ENCODE assay signal across 1 cellular context in the genomic region with DNA sequence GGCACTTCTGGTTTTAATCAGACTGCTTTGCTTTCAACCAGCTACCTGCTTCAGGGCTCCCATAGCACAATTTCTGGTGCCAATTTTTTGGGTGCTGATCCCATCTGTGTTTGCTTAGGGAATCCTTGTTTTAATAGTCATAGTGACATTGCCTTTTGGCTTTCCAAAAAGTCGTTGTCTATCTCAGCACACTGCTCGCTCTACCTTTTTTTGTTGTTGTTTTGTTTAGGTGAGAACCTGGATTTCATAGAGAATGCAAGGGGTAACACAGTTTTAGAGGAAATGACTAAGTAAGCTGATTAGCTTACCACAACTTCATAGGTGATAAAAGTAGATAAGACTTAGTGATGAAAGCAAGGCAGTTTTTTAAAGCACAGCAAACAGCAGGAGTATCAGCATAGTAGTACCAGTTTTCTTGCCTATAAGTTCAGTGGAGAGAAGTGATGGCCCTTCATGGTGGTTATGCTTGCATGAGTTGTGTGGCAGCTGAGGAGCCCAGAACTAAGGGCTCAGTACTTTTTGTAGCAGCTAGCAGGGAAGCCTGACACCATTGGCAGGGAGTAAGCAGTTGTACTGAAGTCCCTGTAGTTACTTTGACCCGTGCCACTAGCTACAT.
TF ChIP-seq lines count a peak whose summit lies in the region.

No MANE protein-coding gene starts in this region.

TF ChIP-seq in K562, 482 proteins besides CTCF, POLR2A, EP300 and RAD21 (continued from another document):
- TF ChIP-seq, protein P1, sequence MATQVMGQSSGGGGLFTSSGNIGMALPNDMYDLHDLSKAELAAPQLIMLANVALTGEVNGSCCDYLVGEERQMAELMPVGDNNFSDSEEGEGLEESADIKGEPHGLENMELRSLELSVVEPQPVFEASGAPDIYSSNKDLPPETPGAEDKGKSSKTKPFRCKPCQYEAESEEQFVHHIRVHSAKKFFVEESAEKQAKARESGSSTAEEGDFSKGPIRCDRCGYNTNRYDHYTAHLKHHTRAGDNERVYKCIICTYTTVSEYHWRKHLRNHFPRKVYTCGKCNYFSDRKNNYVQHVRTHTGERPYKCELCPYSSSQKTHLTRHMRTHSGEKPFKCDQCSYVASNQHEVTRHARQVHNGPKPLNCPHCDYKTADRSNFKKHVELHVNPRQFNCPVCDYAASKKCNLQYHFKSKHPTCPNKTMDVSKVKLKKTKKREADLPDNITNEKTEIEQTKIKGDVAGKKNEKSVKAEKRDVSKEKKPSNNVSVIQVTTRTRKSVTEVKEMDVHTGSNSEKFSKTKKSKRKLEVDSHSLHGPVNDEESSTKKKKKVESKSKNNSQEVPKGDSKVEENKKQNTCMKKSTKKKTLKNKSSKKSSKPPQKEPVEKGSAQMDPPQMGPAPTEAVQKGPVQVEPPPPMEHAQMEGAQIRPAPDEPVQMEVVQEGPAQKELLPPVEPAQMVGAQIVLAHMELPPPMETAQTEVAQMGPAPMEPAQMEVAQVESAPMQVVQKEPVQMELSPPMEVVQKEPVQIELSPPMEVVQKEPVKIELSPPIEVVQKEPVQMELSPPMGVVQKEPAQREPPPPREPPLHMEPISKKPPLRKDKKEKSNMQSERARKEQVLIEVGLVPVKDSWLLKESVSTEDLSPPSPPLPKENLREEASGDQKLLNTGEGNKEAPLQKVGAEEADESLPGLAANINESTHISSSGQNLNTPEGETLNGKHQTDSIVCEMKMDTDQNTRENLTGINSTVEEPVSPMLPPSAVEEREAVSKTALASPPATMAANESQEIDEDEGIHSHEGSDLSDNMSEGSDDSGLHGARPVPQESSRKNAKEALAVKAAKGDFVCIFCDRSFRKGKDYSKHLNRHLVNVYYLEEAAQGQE (CRISPR knock-in tag; IDR thresholded peaks at IDR 0.05; ENCODE audit: low read depth): no peak
- TF ChIP-seq GATA2 (CRISPR knock-in tag; IDR thresholded peaks at IDR 0.05) (0 out of 2 replicates have a peak, but pooled peaks have one; percentile 15), ARID3B (CRISPR knock-in tag; IDR thresholded peaks at IDR 0.05; ENCODE audit: borderline replicate concordance) (no peak), CBX2 (IDR thresholded peaks at IDR 0.05; ENCODE audit: insufficient read depth, low read length, poor library complexity, severe bottlenecking) (no peak), SMARCA4 (IDR thresholded peaks at IDR 0.05) (peak; percentile 77), XRCC3 (IDR thresholded peaks at IDR 0.05) (no peak), PTTG1 (tag; IDR thresholded peaks at IDR 0.05; ENCODE audit: low read depth) (no peak), IRF2 (CRISPR knock-in tag; IDR thresholded peaks at IDR 0.05) (no peak), SNIP1 (IDR thresholded peaks at IDR 0.05; ENCODE audit: low read depth) (no peak), POLR3A (IDR thresholded peaks at IDR 0.05; ENCODE audit: borderline replicate concordance, extremely low read depth, insufficient read depth, insufficient read length) (no peak), ZNF175 (CRISPR knock-in tag; IDR thresholded peaks at IDR 0.05; ENCODE audit: low read depth) (no peak), ADNP (tag; IDR thresholded peaks at IDR 0.05) (no peak), FOXP1 (CRISPR knock-in tag; IDR thresholded peaks at IDR 0.05) (no peak), KDM1A (IDR thresholded peaks at IDR 0.05) (peak in 1 of 2 experiments; percentile 45; a peak in 1 of 4 replicates), SRF (CRISPR knock-in tag; IDR thresholded peaks at IDR 0.05) (no peak), ARID1B (IDR thresholded peaks at IDR 0.05) (peak; percentile 80), ETV1 (tag; conservative IDR thresholded peaks at IDR 0.05; ENCODE audit: low read depth) (0 out of 2 replicates have a peak, but pooled peaks have one; percentile 51)
- TF ChIP-seq, protein P2, sequence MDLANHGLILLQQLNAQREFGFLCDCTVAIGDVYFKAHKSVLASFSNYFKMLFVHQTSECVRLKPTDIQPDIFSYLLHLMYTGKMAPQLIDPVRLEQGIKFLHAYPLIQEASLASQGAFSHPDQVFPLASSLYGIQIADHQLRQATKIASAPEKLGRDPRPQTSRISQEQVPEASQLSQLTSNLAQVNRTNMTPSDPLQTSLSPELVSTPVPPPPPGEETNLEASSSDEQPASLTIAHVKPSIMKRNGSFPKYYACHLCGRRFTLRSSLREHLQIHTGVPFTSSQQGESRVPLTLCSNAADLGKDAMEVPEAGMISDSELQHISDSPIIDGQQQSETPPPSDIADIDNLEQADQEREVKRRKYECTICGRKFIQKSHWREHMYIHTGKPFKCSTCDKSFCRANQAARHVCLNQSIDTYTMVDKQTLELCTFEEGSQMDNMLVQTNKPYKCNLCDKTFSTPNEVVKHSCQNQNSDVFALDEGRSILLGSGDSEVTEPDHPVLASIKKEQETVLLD (IDR thresholded peaks at IDR 0.05): no peak
- TF ChIP-seq, protein P3, sequence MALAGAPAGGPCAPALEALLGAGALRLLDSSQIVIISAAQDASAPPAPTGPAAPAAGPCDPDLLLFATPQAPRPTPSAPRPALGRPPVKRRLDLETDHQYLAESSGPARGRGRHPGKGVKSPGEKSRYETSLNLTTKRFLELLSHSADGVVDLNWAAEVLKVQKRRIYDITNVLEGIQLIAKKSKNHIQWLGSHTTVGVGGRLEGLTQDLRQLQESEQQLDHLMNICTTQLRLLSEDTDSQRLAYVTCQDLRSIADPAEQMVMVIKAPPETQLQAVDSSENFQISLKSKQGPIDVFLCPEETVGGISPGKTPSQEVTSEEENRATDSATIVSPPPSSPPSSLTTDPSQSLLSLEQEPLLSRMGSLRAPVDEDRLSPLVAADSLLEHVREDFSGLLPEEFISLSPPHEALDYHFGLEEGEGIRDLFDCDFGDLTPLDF (CRISPR knock-in tag; IDR thresholded peaks at IDR 0.05): no peak
